In the genomic region with DNA sequence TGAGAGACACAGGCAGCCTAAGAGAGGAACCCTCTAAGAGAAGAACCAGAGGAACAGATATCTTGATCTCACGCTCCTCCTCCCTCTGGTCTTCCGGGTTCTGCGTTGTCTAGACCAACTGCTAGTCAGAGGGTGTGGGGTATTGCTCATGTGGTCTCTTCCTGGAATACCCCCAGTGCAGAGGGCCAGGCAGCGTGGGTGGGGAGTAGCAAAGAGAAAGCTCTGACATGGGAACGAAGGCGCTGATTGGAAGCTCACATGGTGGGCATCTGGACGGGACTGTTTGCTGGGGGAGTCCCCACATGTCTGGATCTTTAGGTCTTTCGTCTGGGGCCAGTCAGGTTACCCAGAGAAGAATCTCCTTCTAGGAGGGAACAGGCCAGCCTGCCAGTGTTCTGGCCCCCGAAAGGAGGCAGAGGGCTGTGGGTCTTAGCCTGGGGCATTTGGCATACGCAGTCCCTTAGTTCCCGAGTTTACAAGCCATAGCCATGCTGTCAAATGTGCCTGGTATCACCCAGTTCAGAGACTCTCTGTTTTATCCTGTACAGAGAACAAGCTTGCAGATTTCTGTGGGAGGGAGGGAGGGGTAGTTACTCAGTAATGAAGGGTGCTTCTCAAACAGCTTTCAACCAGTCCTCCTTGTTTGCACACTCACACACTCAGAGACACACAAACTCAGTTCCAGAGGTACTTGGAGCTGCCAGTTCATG, we compare ENCODE assay signal across 9 cellular contexts. TPM values are rescaled to one million over a fixed set of nuclear protein-coding genes. Genes with fewer than 3 reads are reported as not detected.
DNase-seq lines count a peak whose midpoint lies in the region; ATAC-seq and TF ChIP-seq lines count a peak whose summit lies in the region.
"Had no signal": no experiment of that assay in that cellular context is flagged by ENCODE, and none has a peak within 500 bp of the region (broad histone marks: within the 10 kb centered on the region; RNA-seq: fewer than 3 reads in every experiment).

No MANE protein-coding gene starts in this region.

- H3K36me3 Mint-ChIP-seq in stimulated activated memory B cell treated with anti-CD40 and anti-IgM and Interleukin-4, amounts not matched to agents 10 μg/mL and 1 μg/mL and 100 μg/mL, for 72 hours, result no peaks in the 10 kb centered on the region

- H3K4me2 ChIP-seq in hepatocyte, result peak overlapping the region; percentile 66

- no peaks in the 10 kb centered on the region for H3K9me3 ChIP-seq in hepatocyte (ENCODE audit: low read depth)

- no peak for TF ChIP-seq CTCF in AG10803 (conservative IDR thresholded peaks at IDR 0.05; ENCODE audit: low read length)
- TF ChIP-seq CTCF in hepatocyte (IDR thresholded peaks at IDR 0.05; ENCODE audit: poor library complexity), result no peak

- no peak overlapping the region for H3K4me3 ChIP-seq in AG10803 (ENCODE audit: low read length)
- no peak overlapping the region for H3K4me3 ChIP-seq in hepatocyte
- H3K4me3 ChIP-seq: SK-N-MC had no signal

- no peaks in the 10 kb centered on the region for H3K79me2 ChIP-seq in hepatocyte

- DNase-seq in AG10803 (ENCODE audit: low read depth), result peak; percentile 13
- DNase-seq in activated CD4-positive, alpha-beta T cell treated with anti-CD3 and anti-CD28 coated beads for 24 hours (ENCODE audit: low read depth in 2 of 2), result peak; percentile 69 to 73
- peak; percentile 59 for DNase-seq in hepatocyte (ENCODE audit: low spot score)
- no peak for DNase-seq in NCI-H2227 treated with DMSO at 0.1 percent for 48 hours (lab: John Stamatoyannopoulos, UW)
- DNase-seq in NCI-H1417 treated with DMSO at 0.1 percent for 48 hours (lab: John Stamatoyannopoulos, UW), result no peak
- DNase-seq in SW480 (ENCODE audit: low spot score), result no peak

- no peaks in the 10 kb centered on the region for H3K9me2 ChIP-seq in hepatocyte (replicated peaks; ENCODE audit: insufficient read depth)

- peak; percentile 85 for ATAC-seq in HG02588 (IDR thresholded peaks at IDR 0.05; ENCODE audit: unreplicated experiment)
- ATAC-seq in stimulated activated memory B cell treated with anti-CD40 and anti-IgM and Interleukin-4, amounts not matched to agents 10 μg/mL and 1 μg/mL and 100 μg/mL, for 72 hours, result peak; percentile 98

- H4K20me1 ChIP-seq in hepatocyte (ENCODE audit: insufficient read depth, poor library complexity, severe bottlenecking), result no peaks in the 10 kb centered on the region

- H3K9me3 Mint-ChIP-seq in stimulated activated memory B cell treated with anti-CD40 and anti-IgM and Interleukin-4, amounts not matched to agents 10 μg/mL and 1 μg/mL and 100 μg/mL, for 72 hours, result no peaks in the 10 kb centered on the region

- H2AFZ ChIP-seq in hepatocyte, result peak overlapping the region; percentile 62

- no peaks in the 10 kb centered on the region for H3K27me3 Mint-ChIP-seq in stimulated activated memory B cell treated with anti-CD40 and anti-IgM and Interleukin-4, amounts not matched to agents 10 μg/mL and 1 μg/mL and 100 μg/mL, for 72 hours

- no peaks in the 10 kb centered on the region for H3K36me3 ChIP-seq in hepatocyte (replicated peaks; ENCODE audit: insufficient read depth, low read depth)

- H3K4me1 Mint-ChIP-seq in stimulated activated memory B cell treated with anti-CD40 and anti-IgM and Interleukin-4, amounts not matched to agents 10 μg/mL and 1 μg/mL and 100 μg/mL, for 72 hours, result peaks cover 32% of the 10 kb centered on the region

- 59% methylated on average over 11 of the region's 11 CpGs for WGBS in hepatocyte (ENCODE audit: low lambda C conversion rate, missing lambda C conversion rate)

- peak overlapping the region; percentile 92 for H3K27ac ChIP-seq in hepatocyte
- H3K27ac ChIP-seq: SK-N-MC had no signal

- H3K27ac Mint-ChIP-seq in stimulated activated memory B cell treated with anti-CD40 and anti-IgM and Interleukin-4, amounts not matched to agents 10 μg/mL and 1 μg/mL and 100 μg/mL, for 72 hours, result peak overlapping the region; percentile 89

- H3K27me3 ChIP-seq in hepatocyte, result no peaks in the 10 kb centered on the region

- H3K4me1 ChIP-seq in hepatocyte (ENCODE audit: insufficient read depth), result peaks cover 4% of the 10 kb centered on the region

- H3K4me3 Mint-ChIP-seq in stimulated activated memory B cell treated with anti-CD40 and anti-IgM and Interleukin-4, amounts not matched to agents 10 μg/mL and 1 μg/mL and 100 μg/mL, for 72 hours, result peak overlapping the region; percentile 69

RNA-seq across cellular contexts. Expression of a gene that starts 18.3 kb away (rescaled TPM):
- total RNA-seq in hepatocyte, result 35.1 and 58.0 TPM in 2 replicates
- 38.5 and 39.2 TPM in 2 replicates for polyA plus RNA-seq in hepatocyte

Comparison
In these comparisons a context has a peak if more than half of its experiments do, and no peak if none do; other contexts are left out.
1. DNase-seq: peak in AG10803 (single experiment), activated CD4-positive, alpha-beta T cell treated with anti-CD3 and anti-CD28 coated beads for 24 hours (2 of 2) and hepatocyte (single experiment); none in NCI-H2227 treated with DMSO at 0.1 percent for 48 hours (single experiment), NCI-H1417 treated with DMSO at 0.1 percent for 48 hours (single experiment) and SW480 (single experiment).